Comparison of ENCODE assay signal across 3 cellular contexts in the genomic region with DNA sequence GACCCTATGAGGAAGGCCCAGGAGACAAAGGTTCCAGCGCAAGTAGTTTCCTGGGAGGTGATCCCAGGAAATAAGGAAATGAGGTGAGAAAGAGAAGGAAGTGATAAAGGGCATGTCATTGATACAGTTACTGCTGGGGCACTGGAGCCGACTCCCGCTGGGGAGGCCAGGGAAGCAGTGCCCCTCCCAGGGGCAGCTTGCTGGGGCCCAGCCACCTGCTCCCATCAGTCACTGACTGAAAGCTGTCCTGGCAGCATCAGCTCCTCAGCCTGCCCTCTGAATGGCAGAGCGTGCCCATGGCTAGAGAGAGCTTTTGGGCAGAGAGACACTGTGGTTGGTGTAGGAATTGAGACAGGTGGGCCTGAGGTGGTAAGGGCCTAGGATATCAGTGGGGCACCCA. TPM values are rescaled to one million over a fixed set of nuclear protein-coding genes. Genes with fewer than 3 reads are reported as not detected.
"Had no signal": no experiment of that assay in that cellular context is flagged by ENCODE, and none has a peak within 500 bp of the region (broad histone marks: within the 10 kb centered on the region; RNA-seq: fewer than 3 reads in every experiment).

No MANE protein-coding gene starts in this region.

RNA-seq across cellular contexts. Expression of a gene that starts 33.2 kb away (rescaled TPM):
- total RNA-seq: HepG2, HFFc6 had no signal
- polyA plus RNA-seq: HepG2, IgD-negative memory B cell had no signal
